Comparison of ENCODE assay signal across 8 cellular contexts in the genomic region with DNA sequence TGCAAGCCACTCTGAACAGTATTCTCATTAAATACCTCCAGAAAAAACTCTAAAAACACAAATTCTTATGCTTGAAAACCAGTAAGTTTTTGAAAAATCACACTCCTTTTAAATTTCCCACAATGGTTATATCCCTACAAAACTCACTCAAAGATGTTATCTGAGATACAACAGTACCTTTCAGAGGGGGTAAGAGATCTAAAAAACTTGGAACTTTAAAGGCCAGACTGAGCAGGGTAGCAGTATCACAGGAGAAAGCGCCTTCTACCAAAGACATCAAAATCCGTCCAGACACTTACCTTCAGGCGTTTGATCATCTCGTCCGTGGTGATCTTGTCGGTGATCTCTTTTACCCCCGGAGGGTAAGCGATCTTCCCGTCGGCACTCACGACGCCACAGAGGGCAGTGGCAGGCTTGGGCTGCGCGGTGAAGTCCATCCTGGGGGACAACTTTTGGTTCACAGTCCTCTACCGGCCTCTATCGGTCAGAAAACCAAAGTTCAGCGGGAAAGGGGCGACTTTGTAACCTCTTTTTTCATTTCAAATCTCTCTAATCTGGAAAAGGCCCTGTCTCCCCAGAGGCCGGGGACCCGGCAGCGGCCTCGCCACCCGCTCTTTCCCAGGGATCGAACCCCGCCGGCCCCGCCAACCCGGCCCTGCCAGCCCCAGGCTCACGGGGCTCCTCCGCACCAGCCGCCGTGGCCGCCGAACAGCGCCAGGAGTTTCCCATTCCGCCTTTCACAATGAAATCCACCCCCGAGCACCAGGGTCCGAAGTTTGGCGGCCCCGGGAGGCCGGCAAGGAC. TPM values are rescaled to one million over a fixed set of nuclear protein-coding genes. Genes with fewer than 3 reads are reported as not detected.
DNase-seq lines count a peak whose midpoint lies in the region; ATAC-seq and FAIRE-seq lines count a peak whose summit lies in the region.

No MANE protein-coding gene starts in this region.

- peak; percentile 38 for ATAC-seq in GM19455 (IDR thresholded peaks at IDR 0.05; ENCODE audit: unreplicated experiment)

- H2AK5ac ChIP-seq in mesendoderm (ENCODE audit: low read length) = no peak overlapping the region

- H3K4me3 ChIP-seq in mesendoderm (ENCODE audit: low read length) = peak overlapping the region; percentile 91

- no peak overlapping the region for H4K5ac ChIP-seq in mesendoderm (ENCODE audit: low read length)

- peaks cover 9% of the 10 kb centered on the region for H3K36me3 ChIP-seq in mesendoderm (ENCODE audit: control insufficient read depth, insufficient read depth, low read length)

- peak; percentile 9 for FAIRE-seq in HTR-8/SVneo (lab: Jason Lieb, UNC)
- FAIRE-seq in endometrium (lab: Jason Lieb, UNC) = peak; percentile 4

- peak overlapping the region; percentile 91 for H3K4ac ChIP-seq in mesendoderm (ENCODE audit: low read depth, low read length)

- H3K9ac ChIP-seq in mesendoderm (ENCODE audit: low read length) = peak overlapping the region; percentile 98

- H2BK120ac ChIP-seq in mesendoderm (ENCODE audit: low read depth, low read length) = peak overlapping the region; percentile 77

- DNase-seq in AML-193 (lab: John Stamatoyannopoulos, UW) (peak; percentile 74 to 76), HTR-8/SVneo (ENCODE audit: insufficient read length, low spot score) (peak; percentile 83), mesendoderm (peak; percentile 95)
- peak; percentile 56 for DNase-seq in NK-92 treated with Interleukin-12 subunit alpha and Interleukin-12 subunit beta, amount 100 ng/mL, for 24 hours (lab: John Stamatoyannopoulos, UW)
- DNase-seq in activated CD8-positive, alpha-beta memory T cell treated with anti-CD3 and anti-CD28 coated beads, Interleukin-2, amount 50 U/mL, for 4 hours = peak; percentile 60
- DNase-seq in stimulated activated CD8-positive, alpha-beta memory T cell treated with anti-CD3 and anti-CD28 coated beads, Interleukin-12 subunit alpha, Interleukin-12 subunit beta, amount 100 ng/mL, for 24 hours (ENCODE audit: extremely low read depth) = peak; percentile 27

- H2BK5ac ChIP-seq in mesendoderm (ENCODE audit: low read length) = no peak overlapping the region

- H3K56ac ChIP-seq in mesendoderm (ENCODE audit: low read length) = peak overlapping the region; percentile 98

- H3K4me2 ChIP-seq in mesendoderm (ENCODE audit: low read length) = peak overlapping the region; percentile 57

- H3K4me1 ChIP-seq in mesendoderm (ENCODE audit: control insufficient read depth, low read depth, low read length) = peaks cover 1% of the 10 kb centered on the region

- no peak overlapping the region for H2BK15ac ChIP-seq in mesendoderm (replicated peaks; ENCODE audit: low read depth)

- peaks cover 9% of the 10 kb centered on the region for H3K79me1 ChIP-seq in mesendoderm (ENCODE audit: low read length)

- H3K18ac ChIP-seq in mesendoderm (ENCODE audit: low read length) = peak overlapping the region; percentile 99

- H3K79me2 ChIP-seq in mesendoderm (ENCODE audit: control insufficient read depth, insufficient read depth, low read length) = peaks cover 33% of the 10 kb centered on the region

- peak overlapping the region; percentile 98 for H3K27ac ChIP-seq in mesendoderm (ENCODE audit: low read depth, low read length)

- H3K23ac ChIP-seq in mesendoderm (ENCODE audit: low read length) = no peak overlapping the region

- WGBS in mesendoderm (ENCODE audit: extremely low coverage, insufficient coverage, low lambda C conversion rate) = no CpG with 5 or more reads among the region's 41 CpGs

- peak overlapping the region; percentile 91 for H4K8ac ChIP-seq in mesendoderm (ENCODE audit: low read depth, low read length)

- H3K27me3 ChIP-seq in mesendoderm (ENCODE audit: insufficient read depth, low read length, poor library complexity) = no peaks in the 10 kb centered on the region

RNA-seq across cellular contexts. Expression of gene PDS5A, which starts 1.4 kb away (rescaled TPM):
- polyA plus RNA-seq in mesendoderm (2013, experiment 1 of 2) = 34.7 TPM
- 34.2 TPM for polyA plus RNA-seq in mesendoderm (2013, experiment 2 of 2)

Comparison
In these comparisons a context has a peak if more than half of its experiments do, and no peak if none do; other contexts are left out.
1. Peak in every context shown above with its lines: DNase-seq, ATAC-seq, H3K4me3 ChIP-seq and H3K27ac ChIP-seq.
2. DNase-seq: peak in every context shown above with its lines; median percentile 95 in mesendoderm; 83 in HTR-8/SVneo; 75 in AML-193; 60 in activated CD8-positive, alpha-beta memory T cell treated with anti-CD3 and anti-CD28 coated beads, Interleukin-2, amount 50 U/mL, for 4 hours; 56 in NK-92 treated with Interleukin-12 subunit alpha and Interleukin-12 subunit beta, amount 100 ng/mL, for 24 hours; 27 in stimulated activated CD8-positive, alpha-beta memory T cell treated with anti-CD3 and anti-CD28 coated beads, Interleukin-12 subunit alpha, Interleukin-12 subunit beta, amount 100 ng/mL, for 24 hours.